ENCODE assay signal across 12 cellular contexts in the genomic region with DNA sequence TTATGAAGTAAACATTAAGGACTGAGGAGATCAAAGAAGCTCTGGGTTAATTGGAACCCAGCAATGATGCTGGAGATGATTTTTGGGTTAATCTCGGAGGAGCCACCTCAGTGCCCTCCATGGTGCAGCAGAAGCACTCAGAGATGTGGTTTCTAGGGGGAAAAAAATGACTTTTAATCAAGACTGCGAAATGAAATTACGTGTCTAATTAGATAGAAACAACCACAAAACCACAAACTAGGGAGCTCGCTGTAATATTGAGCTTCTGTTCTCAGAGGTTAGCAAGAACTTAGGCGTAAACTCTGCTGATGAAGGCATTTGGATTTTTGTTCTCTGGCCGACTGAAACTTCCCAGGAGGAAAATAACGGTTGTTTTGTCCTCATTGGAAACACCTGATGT.
DNase-seq lines count a peak whose midpoint lies in the region; ATAC-seq lines count a peak whose summit lies in the region.
"Had no signal": no experiment of that assay in that cellular context is flagged by ENCODE, and none has a peak within 500 bp of the region (broad histone marks: within the 10 kb centered on the region; RNA-seq: fewer than 3 reads in every experiment).

No MANE protein-coding gene starts in this region.

- H3K27ac Mint-ChIP-seq in stimulated activated effector memory CD8-positive, alpha-beta T cell treated with anti-CD3 and anti-CD28 coated beads, Interleukin-12 subunit alpha, Interleukin-12 subunit beta, amount 100 ng/mL, for 72 hours, result no peak overlapping the region
- H3K27ac Mint-ChIP-seq: activated naive CD4-positive, alpha-beta T cell treated with anti-CD3 and anti-CD28 coated beads, Interleukin-2, amount 50 U/mL, for 24 hours; nephron had no signal

- H3K4me3 Mint-ChIP-seq in stimulated activated effector memory CD8-positive, alpha-beta T cell treated with anti-CD3 and anti-CD28 coated beads, Interleukin-12 subunit alpha, Interleukin-12 subunit beta, amount 100 ng/mL, for 72 hours, result no peak overlapping the region
- H3K4me3 Mint-ChIP-seq: activated naive CD4-positive, alpha-beta T cell treated with anti-CD3 and anti-CD28 coated beads, Interleukin-2, amount 50 U/mL, for 24 hours; nephron had no signal

- peak; percentile 7 for DNase-seq in activated T-cell treated with anti-CD3 and anti-CD28 coated beads for 24 hours (ENCODE audit: low read depth)
- DNase-seq in activated T-cell treated with anti-CD3 and anti-CD28 coated beads for 4 hours, result no peak
- peak; percentile 26 to 34 for DNase-seq in activated T-cell treated with anti-CD3 and anti-CD28 coated beads, Interleukin-2, amount 50 U/mL, for 48 hours
- DNase-seq in stimulated activated effector memory CD8-positive, alpha-beta T cell treated with anti-CD3 and anti-CD28 coated beads, Interleukin-12 subunit alpha, Interleukin-12 subunit beta, amount 100 ng/mL, for 72 hours (ENCODE audit: low spot score in 2 of 2), result no peak
- DNase-seq in NCI-H524 (lab: John Stamatoyannopoulos, UW), result no peak
- DNase-seq in NCI-H2107 treated with DMSO at 0.1 percent for 48 hours (lab: John Stamatoyannopoulos, UW; ENCODE audit: unreplicated experiment), result no peak
- no peak for DNase-seq in NCI-H2171 treated with DMSO at 0.1 percent for 48 hours (lab: John Stamatoyannopoulos, UW)
- DNase-seq: mammary epithelial cell, upper lobe of left lung had no signal

- ATAC-seq in GM19452 (IDR thresholded peaks at IDR 0.05; ENCODE audit: unreplicated experiment), result peak; percentile 51
- ATAC-seq in stimulated activated effector memory CD8-positive, alpha-beta T cell treated with anti-CD3 and anti-CD28 coated beads, Interleukin-12 subunit alpha, Interleukin-12 subunit beta, amount 100 ng/mL, for 72 hours, result peak; percentile 91

- peaks cover 3% of the 10 kb centered on the region for H3K9me3 Mint-ChIP-seq in stimulated activated effector memory CD8-positive, alpha-beta T cell treated with anti-CD3 and anti-CD28 coated beads, Interleukin-12 subunit alpha, Interleukin-12 subunit beta, amount 100 ng/mL, for 72 hours
- H3K9me3 Mint-ChIP-seq: activated naive CD4-positive, alpha-beta T cell treated with anti-CD3 and anti-CD28 coated beads, Interleukin-2, amount 50 U/mL, for 24 hours had no signal

- peaks cover 21% of the 10 kb centered on the region for H3K4me1 Mint-ChIP-seq in stimulated activated effector memory CD8-positive, alpha-beta T cell treated with anti-CD3 and anti-CD28 coated beads, Interleukin-12 subunit alpha, Interleukin-12 subunit beta, amount 100 ng/mL, for 72 hours
- H3K4me1 Mint-ChIP-seq: nephron had no signal

- H3K36me3 Mint-ChIP-seq in stimulated activated effector memory CD8-positive, alpha-beta T cell treated with anti-CD3 and anti-CD28 coated beads, Interleukin-12 subunit alpha, Interleukin-12 subunit beta, amount 100 ng/mL, for 72 hours, result no peaks in the 10 kb centered on the region
- H3K36me3 Mint-ChIP-seq: activated naive CD4-positive, alpha-beta T cell treated with anti-CD3 and anti-CD28 coated beads, Interleukin-2, amount 50 U/mL, for 24 hours had no signal

Comparison
In these comparisons a context has a peak if more than half of its experiments do, and no peak if none do; other contexts are left out.
1. DNase-seq: peak in activated T-cell treated with anti-CD3 and anti-CD28 coated beads for 24 hours (single experiment) and activated T-cell treated with anti-CD3 and anti-CD28 coated beads, Interleukin-2, amount 50 U/mL, for 48 hours (2 of 2); none in activated T-cell treated with anti-CD3 and anti-CD28 coated beads for 4 hours (single experiment), stimulated activated effector memory CD8-positive, alpha-beta T cell treated with anti-CD3 and anti-CD28 coated beads, Interleukin-12 subunit alpha, Interleukin-12 subunit beta, amount 100 ng/mL, for 72 hours (0 of 2), NCI-H524 (0 of 2), NCI-H2107 treated with DMSO at 0.1 percent for 48 hours (single experiment) and NCI-H2171 treated with DMSO at 0.1 percent for 48 hours (single experiment).